Comparison of ENCODE assay signal across 6 cellular contexts in genomic region chr3:46587268-46587667, GRCh38. TPM values are rescaled to one million over a fixed set of nuclear protein-coding genes. Genes with fewer than 3 reads are reported as not detected.
"Had no signal": no experiment of that assay in that cellular context is flagged by ENCODE, and none has a peak within 500 bp of the region (broad histone marks: within the 10 kb centered on the region; RNA-seq: fewer than 3 reads in every experiment).

No MANE protein-coding gene starts in this region.

RNA-seq across cellular contexts. Expression of gene FAM240A, which starts 25.1 kb away (rescaled TPM):
- total RNA-seq: LHCN-M2, OCI-LY7, PC-9, Right ventricle myocardium superior, SJSA1 had no signal
- polyA plus RNA-seq: SK-N-SH had no signal
